Comparison of ENCODE assay signal across 19 cellular contexts in genomic region chr14:72256055-72256454, GRCh38.
DNase-seq lines count a peak whose midpoint lies in the region; ATAC-seq and TF ChIP-seq lines count a peak whose summit lies in the region.
"Had no signal": no experiment of that assay in that cellular context is flagged by ENCODE, and none has a peak within 500 bp of the region (broad histone marks: within the 10 kb centered on the region; RNA-seq: fewer than 3 reads in every experiment).

No MANE protein-coding gene starts in this region.

- WGBS in mesendoderm (ENCODE audit: extremely low coverage, insufficient coverage, low lambda C conversion rate), result no CpG with 5 or more reads among the region's 1 CpG

- ATAC-seq in foreskin keratinocyte, result peak; percentile 51
- ATAC-seq in HG03565 (IDR thresholded peaks at IDR 0.05; ENCODE audit: unreplicated experiment), result no peak
- no peak for ATAC-seq in HG03159 (IDR thresholded peaks at IDR 0.05; ENCODE audit: unreplicated experiment)
- ATAC-seq: naive thymus-derived CD4-positive, alpha-beta T cell had no signal

- no peak overlapping the region for H2BK5ac ChIP-seq in mesendoderm (ENCODE audit: low read length)

- H3K4me1 ChIP-seq in foreskin keratinocyte, result no peaks in the 10 kb centered on the region
- H3K4me1 ChIP-seq in mesendoderm (ENCODE audit: control insufficient read depth, low read depth, low read length), result peaks cover 2% of the 10 kb centered on the region
- H3K4me1 ChIP-seq: HAP-1, sigmoid colon, SJCRH30 had no signal

- no peak overlapping the region for H3K4me2 ChIP-seq in mesendoderm (ENCODE audit: low read length)
- H3K4me2 ChIP-seq: BLaER1 had no signal

- no peak overlapping the region for H4K5ac ChIP-seq in mesendoderm (ENCODE audit: low read length)

- no peak overlapping the region for H3K23ac ChIP-seq in mesendoderm (ENCODE audit: low read length)

- H3K4me3 ChIP-seq in mesendoderm (ENCODE audit: low read length), result no peak overlapping the region
- H3K4me3 ChIP-seq: BLaER1, cardiac muscle cell, HAP-1, ovary, sigmoid colon, SJCRH30, thoracic aorta had no signal

- H3K18ac ChIP-seq in mesendoderm (ENCODE audit: low read length), result no peak overlapping the region

- H3K56ac ChIP-seq in mesendoderm (ENCODE audit: low read length), result no peak overlapping the region

- H4K8ac ChIP-seq in mesendoderm (ENCODE audit: low read depth, low read length), result no peak overlapping the region

- no peak overlapping the region for H3K27ac ChIP-seq in foreskin keratinocyte
- no peak overlapping the region for H3K27ac ChIP-seq in mesendoderm (ENCODE audit: low read depth, low read length)
- H3K27ac ChIP-seq: 22Rv1, BLaER1, cardiac muscle cell, ovary, sigmoid colon, SJCRH30, thoracic aorta had no signal

- no peak for TF ChIP-seq CTCF in foreskin keratinocyte (conservative IDR thresholded peaks at IDR 0.05)

- DNase-seq in NK-92 treated with Interleukin-12 subunit alpha and Interleukin-12 subunit beta, amount 100 ng/mL, for 24 hours (lab: John Stamatoyannopoulos, UW), result peak; percentile 25
- DNase-seq in NK-92 (lab: John Stamatoyannopoulos, UW; ENCODE audit: unreplicated experiment) (no peak), foreskin keratinocyte (peak; percentile 0 to 29), mesendoderm (no peak)
- DNase-seq in stimulated activated CD4-positive, alpha-beta T cell treated with anti-CD3 and anti-CD28 coated beads, TNF-alpha, amount 100 ng/mL, for 48 hours (ENCODE audit: low read depth in 3 of 3), result peak in 2 of 3 donors; percentile 3
- DNase-seq in stimulated activated CD4-positive, alpha-beta T cell treated with anti-CD3 and anti-CD28 coated beads, Interleukin-4, amount 100 ng/mL, for 1 hour, result no peak
- DNase-seq: head of caudate nucleus; naive thymus-derived CD4-positive, alpha-beta T cell; NCI-H2029; ovary; sigmoid colon; SJCRH30 had no signal

- no peak overlapping the region for H3K4ac ChIP-seq in mesendoderm (ENCODE audit: low read depth, low read length)

- no peaks in the 10 kb centered on the region for H3K79me1 ChIP-seq in mesendoderm (ENCODE audit: low read length)

- no peaks in the 10 kb centered on the region for H3K79me2 ChIP-seq in mesendoderm (ENCODE audit: control insufficient read depth, insufficient read depth, low read length)

- no peak overlapping the region for H2AK5ac ChIP-seq in mesendoderm (ENCODE audit: low read length)

- H2BK120ac ChIP-seq in mesendoderm (ENCODE audit: low read depth, low read length), result no peak overlapping the region

- H3K27me3 ChIP-seq in foreskin keratinocyte, result no peaks in the 10 kb centered on the region
- no peaks in the 10 kb centered on the region for H3K27me3 ChIP-seq in mesendoderm (ENCODE audit: insufficient read depth, low read length, poor library complexity)
- H3K27me3 ChIP-seq: BLaER1, cardiac muscle cell, ovary, sigmoid colon, SJCRH30 had no signal

- H3K36me3 ChIP-seq in mesendoderm (ENCODE audit: control insufficient read depth, insufficient read depth, low read length), result no peaks in the 10 kb centered on the region
- H3K36me3 ChIP-seq: cardiac muscle cell, HAP-1, ovary, sigmoid colon, SJCRH30, thoracic aorta had no signal

- H3K9ac ChIP-seq in mesendoderm (ENCODE audit: low read length), result no peak overlapping the region
- H3K9ac ChIP-seq: BLaER1 had no signal

- H2BK15ac ChIP-seq in mesendoderm (replicated peaks; ENCODE audit: low read depth), result no peak overlapping the region

Comparison
In these comparisons a context has a peak if more than half of its experiments do, and no peak if none do; other contexts are left out.
1. DNase-seq: peak in NK-92 treated with Interleukin-12 subunit alpha and Interleukin-12 subunit beta, amount 100 ng/mL, for 24 hours (single experiment), stimulated activated CD4-positive, alpha-beta T cell treated with anti-CD3 and anti-CD28 coated beads, TNF-alpha, amount 100 ng/mL, for 48 hours (2 of 3) and foreskin keratinocyte (2 of 2); none in NK-92 (single experiment), stimulated activated CD4-positive, alpha-beta T cell treated with anti-CD3 and anti-CD28 coated beads, Interleukin-4, amount 100 ng/mL, for 1 hour (single experiment) and mesendoderm (single experiment).